Comparison of ENCODE assay signal across 1 cellular context in the genomic region with DNA sequence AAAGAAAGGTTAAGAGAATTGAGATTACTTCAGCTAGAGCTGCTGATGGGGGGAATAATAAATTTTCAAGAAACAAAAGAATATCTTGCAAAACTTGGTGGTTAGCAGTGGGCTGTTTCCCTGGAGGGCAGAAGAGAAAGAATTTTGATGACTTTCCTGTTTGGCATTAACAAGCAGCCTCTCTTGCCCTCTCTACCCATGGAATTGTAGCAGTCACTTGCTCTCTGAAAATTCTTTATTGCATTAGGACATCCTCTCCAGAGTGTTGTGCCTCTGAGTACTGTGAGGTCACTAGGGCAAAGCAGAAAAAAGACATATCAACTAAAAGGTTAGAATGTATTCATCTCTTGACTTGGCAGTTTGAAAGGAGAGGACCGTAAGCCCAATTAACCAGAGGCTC.
TF ChIP-seq lines count a peak whose summit lies in the region.

No MANE protein-coding gene starts in this region.

TF ChIP-seq in GM23338, 12 proteins besides CTCF, POLR2A, EP300 and RAD21 (continued from another document):
- TF ChIP-seq, protein P1, sequence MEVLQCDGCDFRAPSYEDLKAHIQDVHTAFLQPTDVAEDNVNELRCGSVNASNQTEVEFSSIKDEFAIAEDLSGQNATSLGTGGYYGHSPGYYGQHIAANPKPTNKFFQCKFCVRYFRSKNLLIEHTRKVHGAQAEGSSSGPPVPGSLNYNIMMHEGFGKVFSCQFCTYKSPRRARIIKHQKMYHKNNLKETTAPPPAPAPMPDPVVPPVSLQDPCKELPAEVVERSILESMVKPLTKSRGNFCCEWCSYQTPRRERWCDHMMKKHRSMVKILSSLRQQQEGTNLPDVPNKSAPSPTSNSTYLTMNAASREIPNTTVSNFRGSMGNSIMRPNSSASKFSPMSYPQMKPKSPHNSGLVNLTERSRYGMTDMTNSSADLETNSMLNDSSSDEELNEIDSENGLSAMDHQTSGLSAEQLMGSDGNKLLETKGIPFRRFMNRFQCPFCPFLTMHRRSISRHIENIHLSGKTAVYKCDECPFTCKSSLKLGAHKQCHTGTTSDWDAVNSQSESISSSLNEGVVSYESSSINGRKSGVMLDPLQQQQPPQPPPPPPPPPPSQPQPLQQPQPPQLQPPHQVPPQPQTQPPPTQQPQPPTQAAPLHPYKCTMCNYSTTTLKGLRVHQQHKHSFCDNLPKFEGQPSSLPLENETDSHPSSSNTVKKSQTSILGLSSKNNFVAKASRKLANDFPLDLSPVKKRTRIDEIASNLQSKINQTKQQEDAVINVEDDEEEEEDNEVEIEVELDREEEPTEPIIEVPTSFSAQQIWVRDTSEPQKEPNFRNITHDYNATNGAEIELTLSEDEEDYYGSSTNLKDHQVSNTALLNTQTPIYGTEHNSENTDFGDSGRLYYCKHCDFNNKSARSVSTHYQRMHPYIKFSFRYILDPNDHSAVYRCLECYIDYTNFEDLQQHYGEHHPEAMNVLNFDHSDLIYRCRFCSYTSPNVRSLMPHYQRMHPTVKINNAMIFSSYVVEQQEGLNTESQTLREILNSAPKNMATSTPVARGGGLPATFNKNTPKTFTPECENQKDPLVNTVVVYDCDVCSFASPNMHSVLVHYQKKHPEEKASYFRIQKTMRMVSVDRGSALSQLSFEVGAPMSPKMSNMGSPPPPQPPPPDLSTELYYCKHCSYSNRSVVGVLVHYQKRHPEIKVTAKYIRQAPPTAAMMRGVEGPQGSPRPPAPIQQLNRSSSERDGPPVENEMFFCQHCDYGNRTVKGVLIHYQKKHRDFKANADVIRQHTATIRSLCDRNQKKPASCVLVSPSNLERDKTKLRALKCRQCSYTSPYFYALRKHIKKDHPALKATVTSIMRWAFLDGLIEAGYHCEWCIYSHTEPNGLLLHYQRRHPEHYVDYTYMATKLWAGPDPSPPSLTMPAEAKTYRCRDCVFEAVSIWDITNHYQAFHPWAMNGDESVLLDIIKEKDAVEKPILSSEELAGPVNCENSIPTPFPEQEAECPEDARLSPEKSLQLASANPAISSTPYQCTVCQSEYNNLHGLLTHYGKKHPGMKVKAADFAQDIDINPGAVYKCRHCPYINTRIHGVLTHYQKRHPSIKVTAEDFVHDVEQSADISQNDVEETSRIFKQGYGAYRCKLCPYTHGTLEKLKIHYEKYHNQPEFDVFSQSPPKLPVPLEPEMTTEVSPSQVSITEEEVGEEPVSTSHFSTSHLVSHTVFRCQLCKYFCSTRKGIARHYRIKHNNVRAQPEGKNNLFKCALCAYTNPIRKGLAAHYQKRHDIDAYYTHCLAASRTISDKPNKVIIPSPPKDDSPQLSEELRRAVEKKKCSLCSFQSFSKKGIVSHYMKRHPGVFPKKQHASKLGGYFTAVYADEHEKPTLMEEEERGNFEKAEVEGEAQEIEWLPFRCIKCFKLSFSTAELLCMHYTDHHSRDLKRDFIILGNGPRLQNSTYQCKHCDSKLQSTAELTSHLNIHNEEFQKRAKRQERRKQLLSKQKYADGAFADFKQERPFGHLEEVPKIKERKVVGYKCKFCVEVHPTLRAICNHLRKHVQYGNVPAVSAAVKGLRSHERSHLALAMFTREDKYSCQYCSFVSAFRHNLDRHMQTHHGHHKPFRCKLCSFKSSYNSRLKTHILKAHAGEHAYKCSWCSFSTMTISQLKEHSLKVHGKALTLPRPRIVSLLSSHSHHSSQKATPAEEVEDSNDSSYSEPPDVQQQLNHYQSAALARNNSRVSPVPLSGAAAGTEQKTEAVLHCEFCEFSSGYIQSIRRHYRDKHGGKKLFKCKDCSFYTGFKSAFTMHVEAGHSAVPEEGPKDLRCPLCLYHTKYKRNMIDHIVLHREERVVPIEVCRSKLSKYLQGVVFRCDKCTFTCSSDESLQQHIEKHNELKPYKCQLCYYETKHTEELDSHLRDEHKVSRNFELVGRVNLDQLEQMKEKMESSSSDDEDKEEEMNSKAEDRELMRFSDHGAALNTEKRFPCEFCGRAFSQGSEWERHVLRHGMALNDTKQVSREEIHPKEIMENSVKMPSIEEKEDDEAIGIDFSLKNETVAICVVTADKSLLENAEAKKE (CRISPR knock-in tag; IDR thresholded peaks at IDR 0.05): no peak
- TF ChIP-seq ZNF331 (CRISPR knock-in tag; IDR thresholded peaks at IDR 0.05; ENCODE audit: low read depth) (no peak), ZNF114 (CRISPR knock-in tag; IDR thresholded peaks at IDR 0.05) (no peak)
- TF ChIP-seq, protein P2, sequence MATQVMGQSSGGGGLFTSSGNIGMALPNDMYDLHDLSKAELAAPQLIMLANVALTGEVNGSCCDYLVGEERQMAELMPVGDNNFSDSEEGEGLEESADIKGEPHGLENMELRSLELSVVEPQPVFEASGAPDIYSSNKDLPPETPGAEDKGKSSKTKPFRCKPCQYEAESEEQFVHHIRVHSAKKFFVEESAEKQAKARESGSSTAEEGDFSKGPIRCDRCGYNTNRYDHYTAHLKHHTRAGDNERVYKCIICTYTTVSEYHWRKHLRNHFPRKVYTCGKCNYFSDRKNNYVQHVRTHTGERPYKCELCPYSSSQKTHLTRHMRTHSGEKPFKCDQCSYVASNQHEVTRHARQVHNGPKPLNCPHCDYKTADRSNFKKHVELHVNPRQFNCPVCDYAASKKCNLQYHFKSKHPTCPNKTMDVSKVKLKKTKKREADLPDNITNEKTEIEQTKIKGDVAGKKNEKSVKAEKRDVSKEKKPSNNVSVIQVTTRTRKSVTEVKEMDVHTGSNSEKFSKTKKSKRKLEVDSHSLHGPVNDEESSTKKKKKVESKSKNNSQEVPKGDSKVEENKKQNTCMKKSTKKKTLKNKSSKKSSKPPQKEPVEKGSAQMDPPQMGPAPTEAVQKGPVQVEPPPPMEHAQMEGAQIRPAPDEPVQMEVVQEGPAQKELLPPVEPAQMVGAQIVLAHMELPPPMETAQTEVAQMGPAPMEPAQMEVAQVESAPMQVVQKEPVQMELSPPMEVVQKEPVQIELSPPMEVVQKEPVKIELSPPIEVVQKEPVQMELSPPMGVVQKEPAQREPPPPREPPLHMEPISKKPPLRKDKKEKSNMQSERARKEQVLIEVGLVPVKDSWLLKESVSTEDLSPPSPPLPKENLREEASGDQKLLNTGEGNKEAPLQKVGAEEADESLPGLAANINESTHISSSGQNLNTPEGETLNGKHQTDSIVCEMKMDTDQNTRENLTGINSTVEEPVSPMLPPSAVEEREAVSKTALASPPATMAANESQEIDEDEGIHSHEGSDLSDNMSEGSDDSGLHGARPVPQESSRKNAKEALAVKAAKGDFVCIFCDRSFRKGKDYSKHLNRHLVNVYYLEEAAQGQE (IDR thresholded peaks at IDR 0.05; ENCODE audit: unreplicated experiment): no peak
